Comparison of ENCODE assay signal across 3 cellular contexts in genomic region chr1:29056256-29056655, GRCh38.
"Had no signal": no experiment of that assay in that cellular context is flagged by ENCODE, and none has a peak within 500 bp of the region (broad histone marks: within the 10 kb centered on the region; RNA-seq: fewer than 3 reads in every experiment).

No MANE protein-coding gene starts in this region.

- H3K4me3 ChIP-seq: GM12878 had no signal

- ATAC-seq: GM12878 had no signal

- DNase-seq: GDM1, GF-D8 had no signal
